Comparison of ENCODE assay signal across 7 cellular contexts in genomic region chr2:134656391-134656790, GRCh38.
DNase-seq lines count a peak whose midpoint lies in the region; ATAC-seq, FAIRE-seq and TF ChIP-seq lines count a peak whose summit lies in the region.
"Not testable (repeated sequence)": the region's sequence is repeated elsewhere in the genome, so short reads cannot be mapped to it uniquely, and the experiment has no call there.

No MANE protein-coding gene starts in this region.

- H3K79me1 ChIP-seq in H1 (ENCODE audit: low read depth, low read length): not testable (repeated sequence)

- not testable (repeated sequence) for H2BK12ac ChIP-seq in H1 (ENCODE audit: low read depth, low read length)

- TF ChIP-seq CTCF in HEK293 (tag by site-specific recombination; IDR thresholded peaks at IDR 0.05); H1 (IDR thresholded peaks at IDR 0.05; ENCODE audit: control extremely low read depth in 1 of 3, insufficient read depth in 1 of 3, low read depth in 1 of 3, low read length in 3 of 3); osteocyte (IDR thresholded peaks at IDR 0.05): not testable (repeated sequence)

- not testable (repeated sequence) for H3K27me3 ChIP-seq in H1 (replicated peaks in 1 of 4; ENCODE audit: control insufficient read depth in 3 of 4, extremely low read depth in 1 of 4, insufficient read depth in 3 of 4, low read length in 3 of 4)

- 76% methylated on average over 7 of the region's 15 CpGs; no CpG with 5 or more reads in 1 of the 2 experiments for WGBS in H1 (ENCODE audit: extremely low coverage in 1 of 2, insufficient coverage in 1 of 2, insufficient read length in 1 of 2, insufficient replicate concordance in 2 of 2, low coverage in 1 of 2, low lambda C conversion rate in 2 of 2, missing lambda C conversion rate in 1 of 2), 2 experiments

- H3K14ac ChIP-seq in H1 (ENCODE audit: insufficient read length): not testable (repeated sequence)

- not testable (repeated sequence) for TF ChIP-seq EP300 in H1 (IDR thresholded peaks at IDR 0.05; ENCODE audit: borderline replicate concordance in 1 of 2, low read depth in 2 of 2, low read length in 2 of 2)

- peak overlapping the region; percentile 81 for H3K18ac ChIP-seq in H1 (ENCODE audit: extremely low read depth, low read length)

- 0 out of 4 replicates have a peak overlapping the region, but pooled peaks of 1 of the 2 experiments have one; percentile 39 for H3K4me2 ChIP-seq in H1 (ENCODE audit: insufficient read depth in 1 of 2, low read depth in 2 of 2, low read length in 2 of 2)

- FAIRE-seq in H1 (lab: Jason Lieb, UNC): not testable (repeated sequence)

- H3K4me1 ChIP-seq in HEK293 (ENCODE audit: control insufficient read depth, insufficient read depth, low read length); H1 (replicated peaks in 1 of 4; ENCODE audit: control insufficient read depth in 3 of 4, insufficient read depth in 4 of 4, low read length in 3 of 4): not testable (repeated sequence)

- H3K4me3 Mint-ChIP-seq in T-helper 2 cell treated with Interferon-gamma antibody and Interleukin-4, amounts not matched to agents 5 μg/mL and 100 μg/mL, for 36 hours: peak overlapping the region; percentile 32
- H3K4me3 Mint-ChIP-seq in activated T-helper 17 cell treated with anti-CD3 and anti-CD28 coated beads, Interleukin-2, amount 50 U/mL, for 72 hours; osteocyte (ENCODE audit: unreplicated experiment): not testable (repeated sequence)

- H4K8ac ChIP-seq in H1 (ENCODE audit: extremely low read depth, insufficient read depth, low read length): not testable (repeated sequence)

- H2AK5ac ChIP-seq in H1 (ENCODE audit: low read depth, low read length): not testable (repeated sequence)

- H3K27ac ChIP-seq in HEK293 (ENCODE audit: extremely low read depth, low read depth, low read length); H1 (ENCODE audit: low read depth, low read length): not testable (repeated sequence)

- H3K27ac Mint-ChIP-seq in T-helper 2 cell treated with Interferon-gamma antibody and Interleukin-4, amounts not matched to agents 5 μg/mL and 100 μg/mL, for 36 hours; osteocyte (ENCODE audit: unreplicated experiment): not testable (repeated sequence)
- peak overlapping the region; percentile 48 for H3K27ac Mint-ChIP-seq in activated T-helper 17 cell treated with anti-CD3 and anti-CD28 coated beads, Interleukin-2, amount 50 U/mL, for 72 hours

- CTCF ChIA-PET in HEK293 (lab: Yijun Ruan, JAX): not testable (repeated sequence)
- CTCF ChIA-PET in H1 (lab: Charles Lee; ENCODE audit: partially characterized antibody): interaction anchor here (0.8 to 2.1 kb wide), 12 partner anchors 9 to 193 kb away, joined by 3 to 11 read pairs (median 5); no protein-coding TSS in a partner anchor

- H3K9ac ChIP-seq in H1 (replicated peaks in 1 of 4; ENCODE audit: extremely low read depth in 1 of 4, low read depth in 3 of 4, low read length in 3 of 4): not testable (repeated sequence)

- H3K23me2 ChIP-seq in H1 (ENCODE audit: low read depth, low read length): not testable (repeated sequence)

- not testable (repeated sequence) for H3K36me3 Mint-ChIP-seq in T-helper 2 cell treated with Interferon-gamma antibody and Interleukin-4, amounts not matched to agents 5 μg/mL and 100 μg/mL, for 36 hours (ENCODE audit: low read depth); activated T-helper 17 cell treated with anti-CD3 and anti-CD28 coated beads, Interleukin-2, amount 50 U/mL, for 72 hours (ENCODE audit: low read depth); osteocyte (ENCODE audit: unreplicated experiment)

- H2AFZ ChIP-seq in H1 (ENCODE audit: low read length): not testable (repeated sequence)

- H2BK15ac ChIP-seq in H1 (ENCODE audit: low read length): not testable (repeated sequence)

- POLR2A ChIA-PET in HEK293 (lab: Yijun Ruan, JAX) (interaction anchor here (1.2 kb wide), 1 partner anchor 62 kb away, joined by 3 read pairs; the partner anchor contains the start of gene TMEM163), H1 (lab: Charles Lee; ENCODE audit: partially characterized antibody) (interaction anchor here (1.0 kb wide), 1 partner anchor 49 kb away, joined by 3 read pairs; no protein-coding TSS in a partner anchor)

- not testable (repeated sequence) for H2BK5ac ChIP-seq in H1 (ENCODE audit: low read depth, low read length)

- not testable (repeated sequence) for ATAC-seq in activated T-helper 17 cell treated with anti-CD3 and anti-CD28 coated beads, Interleukin-2, amount 50 U/mL, for 72 hours (replicated peaks)

- not testable (repeated sequence) for H4K91ac ChIP-seq in H1 (replicated peaks; ENCODE audit: insufficient read length, low read length)

- not testable (repeated sequence) for H2BK120ac ChIP-seq in H1 (replicated peaks; ENCODE audit: low read depth, low read length)

- H3K79me2 ChIP-seq in H1 (ENCODE audit: control insufficient read depth in 1 of 2, insufficient read depth in 2 of 2, low read length in 2 of 2): not testable (repeated sequence)

- TF ChIP-seq POLR2A in H1 (IDR thresholded peaks at IDR 0.05; ENCODE audit: control extremely low read depth in 1 of 2, low read depth in 2 of 2, low read length in 2 of 2): not testable (repeated sequence)

- H3K4me1 Mint-ChIP-seq in T-helper 2 cell treated with Interferon-gamma antibody and Interleukin-4, amounts not matched to agents 5 μg/mL and 100 μg/mL, for 36 hours (ENCODE audit: low read depth): peaks cover 23% of the 10 kb centered on the region
- H3K4me1 Mint-ChIP-seq in activated T-helper 17 cell treated with anti-CD3 and anti-CD28 coated beads, Interleukin-2, amount 50 U/mL, for 72 hours: peaks cover 19% of the 10 kb centered on the region
- not testable (repeated sequence) for H3K4me1 Mint-ChIP-seq in osteocyte (ENCODE audit: unreplicated experiment)

- not testable (repeated sequence) for H2BK20ac ChIP-seq in H1 (ENCODE audit: low read length)

- peak; percentile 47 for DNase-seq in DMS53 (lab: John Stamatoyannopoulos, UW)
- peak; percentile 38 to 55 for DNase-seq in NCI-H526 (lab: John Stamatoyannopoulos, UW)
- DNase-seq in T-helper 2 cell treated with Interferon-gamma antibody and Interleukin-4, amounts not matched to agents 5 μg/mL and 100 μg/mL, for 36 hours (ENCODE audit: low spot score); H1 (ENCODE audit: low read depth in 1 of 2, low spot score in 2 of 2): not testable (repeated sequence)
- peak; percentile 44 for DNase-seq in osteocyte (ENCODE audit: extremely low spot score, unreplicated experiment)

- H3K4ac ChIP-seq in H1 (replicated peaks; ENCODE audit: insufficient read length, low read depth, low read length): not testable (repeated sequence)

- not testable (repeated sequence) for TF ChIP-seq RAD21 in H1 (IDR thresholded peaks at IDR 0.05 in 1 of 2, conservative IDR thresholded peaks at IDR 0.05 in 1 of 2; ENCODE audit: low read depth in 2 of 2, low read length in 2 of 2)

- not testable (repeated sequence) for H3K4me3 ChIP-seq in HEK293 (ENCODE audit: low read depth, low read length)
- H3K4me3 ChIP-seq in H1 (ENCODE audit: extremely low read depth in 1 of 4, insufficient read depth in 2 of 4, low read depth in 3 of 4, low read length in 4 of 4): peak overlapping the region in 1 of 4 experiments; percentile 26; a peak in 2 of 8 replicates

- not testable (repeated sequence) for H4K5ac ChIP-seq in H1 (ENCODE audit: insufficient read length, low read depth, low read length)

- not testable (repeated sequence) for H3K27me3 Mint-ChIP-seq in T-helper 2 cell treated with Interferon-gamma antibody and Interleukin-4, amounts not matched to agents 5 μg/mL and 100 μg/mL, for 36 hours (ENCODE audit: low read depth); activated T-helper 17 cell treated with anti-CD3 and anti-CD28 coated beads, Interleukin-2, amount 50 U/mL, for 72 hours; osteocyte (ENCODE audit: unreplicated experiment)

- not testable (repeated sequence) for H3K56ac ChIP-seq in H1 (replicated peaks; ENCODE audit: insufficient read length, low read depth, low read length)

- not testable (repeated sequence) for H4K20me1 ChIP-seq in H1 (replicated peaks in 1 of 2; ENCODE audit: control insufficient read depth in 1 of 2, insufficient read depth in 2 of 2, low read length in 2 of 2)

- not testable (repeated sequence) for H3K23ac ChIP-seq in H1 (ENCODE audit: insufficient read length)

- H3K9me3 Mint-ChIP-seq in T-helper 2 cell treated with Interferon-gamma antibody and Interleukin-4, amounts not matched to agents 5 μg/mL and 100 μg/mL, for 36 hours; activated T-helper 17 cell treated with anti-CD3 and anti-CD28 coated beads, Interleukin-2, amount 50 U/mL, for 72 hours; osteocyte (ENCODE audit: unreplicated experiment): not testable (repeated sequence)

- not testable (repeated sequence) for H3K9me3 ChIP-seq in HEK293 (ENCODE audit: control insufficient read depth, insufficient read depth, low read depth, low read length); H1 (ENCODE audit: insufficient read depth in 2 of 2, low read depth in 1 of 2, low read length in 1 of 2)

- not testable (repeated sequence) for H3K36me3 ChIP-seq in HEK293 (ENCODE audit: control insufficient read depth in 2 of 2, insufficient read depth in 1 of 2, low read length in 2 of 2); H1 (ENCODE audit: control insufficient read depth in 2 of 4, insufficient read depth in 4 of 4, low read length in 3 of 4)

TF ChIP-seq in HEK293, 187 proteins besides CTCF, POLR2A, EP300 and RAD21:
- peak; percentile 75 for TF ChIP-seq ZNF341 (tag by site-specific recombination; IDR thresholded peaks at IDR 0.05; ENCODE audit: low read depth)
